8 cellular contexts compared by ENCODE assay signal in genomic region chr2:23532311-23533013, GRCh38.
DNase-seq lines count a peak whose midpoint lies in the region; ATAC-seq lines count a peak whose summit lies in the region.

No MANE protein-coding gene starts in this region.

- DNase-seq in DMS 273 treated with DMSO at 0.1 percent for 48 hours (lab: John Stamatoyannopoulos, UW) = peak; percentile 87
- DNase-seq in NCI-H82 (lab: John Stamatoyannopoulos, UW) = peak; percentile 87
- peak; percentile 11 for DNase-seq in activated naive CD8-positive, alpha-beta T cell treated with anti-CD3 and anti-CD28 coated beads, Interleukin-2, amount 50 U/mL, for 16 hours (ENCODE audit: low read depth, low spot score)
- DNase-seq in stimulated activated CD4-positive, alpha-beta T cell treated with anti-CD3 and anti-CD28 coated beads, Interleukin-1b, Interleukin-23, amount 100 ng/mL, for 4 hours (ENCODE audit: low read depth in 2 of 2) = peak; percentile 13 to 18
- no peak for DNase-seq in UCSD-AML1 (lab: John Stamatoyannopoulos, UW; ENCODE audit: unreplicated experiment)
- no peak for DNase-seq in NCI-H2029 treated with DMSO at 0.1 percent for 48 hours (lab: John Stamatoyannopoulos, UW)
- DNase-seq in NCI-H510A treated with DMSO at 0.1 percent for 48 hours (lab: John Stamatoyannopoulos, UW) = no peak

- peak; percentile 74 for ATAC-seq in GM21737 (IDR thresholded peaks at IDR 0.05; ENCODE audit: unreplicated experiment)

Comparison
In these comparisons a context has a peak if more than half of its experiments do, and no peak if none do; other contexts are left out.
1. DNase-seq: peak in DMS 273 treated with DMSO at 0.1 percent for 48 hours (single experiment), NCI-H82 (single experiment), activated naive CD8-positive, alpha-beta T cell treated with anti-CD3 and anti-CD28 coated beads, Interleukin-2, amount 50 U/mL, for 16 hours (single experiment) and stimulated activated CD4-positive, alpha-beta T cell treated with anti-CD3 and anti-CD28 coated beads, Interleukin-1b, Interleukin-23, amount 100 ng/mL, for 4 hours (2 of 2); none in UCSD-AML1 (single experiment), NCI-H2029 treated with DMSO at 0.1 percent for 48 hours (single experiment) and NCI-H510A treated with DMSO at 0.1 percent for 48 hours (single experiment).